ENCODE assay signal across 8 cellular contexts in genomic region chr10:688621-689426, GRCh38. TPM values are rescaled to one million over a fixed set of nuclear protein-coding genes. Genes with fewer than 3 reads are reported as not detected.
A peak's percentile ranks its signal among the peaks of the same experiment; 100 is the strongest.
DNase-seq lines count a peak whose midpoint lies in the region; ATAC-seq and TF ChIP-seq lines count a peak whose summit lies in the region.

No MANE protein-coding gene starts in this region.

- H3K27ac ChIP-seq in HUES6 (ENCODE audit: low read depth, low read length) = no peak overlapping the region
- peak overlapping the region; percentile 85 to 93 (median 90) for H3K27ac ChIP-seq in transverse colon

- no peak for TF ChIP-seq EP300 in transverse colon (IDR thresholded peaks at IDR 0.05; ENCODE audit: low read depth)

- DNase-seq in ACHN = peak; percentile 30
- peak; percentile 30 for DNase-seq in dedifferentiated amniotic fluid mesenchymal stem cell (ENCODE audit: extremely low spot score)
- DNase-seq in lower leg skin (ENCODE audit: low spot score in 2 of 2) = peak in 1 of 2 donors; percentile 86
- peak; percentile 36 for DNase-seq in transverse colon
- no peak for DNase-seq in activated CD4-positive, alpha-beta T cell treated with anti-CD3 and anti-CD28 coated beads for 48 hours
- no peak for DNase-seq in T1000 (lab: John Stamatoyannopoulos, UW)

- H3K4me3 ChIP-seq in HUES6 (ENCODE audit: low read depth, low read length) = peak overlapping the region; percentile 74
- H3K4me3 ChIP-seq in lower leg skin (ENCODE audit: low read depth, poor library complexity, severe bottlenecking) = peak overlapping the region; percentile 63
- peak overlapping the region; percentile 67 to 92 (median 83) for H3K4me3 ChIP-seq in transverse colon

- ATAC-seq in GM18505 (IDR thresholded peaks at IDR 0.05; ENCODE audit: unreplicated experiment) = no peak

- H3K9me3 ChIP-seq in HUES6 (ENCODE audit: control insufficient read depth, insufficient read depth, low read depth, low read length) = no peaks in the 10 kb centered on the region
- no peaks in the 10 kb centered on the region for H3K9me3 ChIP-seq in transverse colon

- in situ Hi-C loops in ACHN (cut with HindIII; ENCODE audit: low pct_ligation_motif_present, low pct_unique_long_range_greater_than_20kb, low sequenced_read_pairs) = no loop called here
- in situ Hi-C loops in transverse colon (cut with MboI; ENCODE audit: low pct_ligation_motif_present in 1 of 4, low pct_unique_long_range_greater_than_20kb in 1 of 4, low sequenced_read_pairs in 3 of 4) = loop anchor here in 1 of 4 donors (25.0 kb wide), 1 partner anchor 177 kb away; no protein-coding TSS in a partner anchor

- intact Hi-C loops in lower leg skin (cut with DNase I; ENCODE audit: low total_unique reads) (no loop called here), transverse colon (cut with DNase I; ENCODE audit: low total_unique reads) (loop anchor here (5.0 kb wide), 2 partner anchors 177 to 197 kb away; no protein-coding TSS in a partner anchor)

- TF ChIP-seq CTCF in lower leg skin (IDR thresholded peaks at IDR 0.05) (no peak), transverse colon (IDR thresholded peaks at IDR 0.05) (no peak)

- WGBS in lower leg skin, 2 donors = 0 to 1% methylated on average over 14 to 34 of the region's 85 CpGs
- WGBS in transverse colon (ENCODE audit: low coverage in 1 of 2), 2 donors = 4% methylated on average over 54 of the region's 85 CpGs; no CpG with 5 or more reads in 1 of the 2 donors

- TF ChIP-seq POLR2A in lower leg skin (IDR thresholded peaks at IDR 0.05) (no peak), transverse colon (IDR thresholded peaks at IDR 0.05) (no peak), GM18505 (IDR thresholded peaks at IDR 0.05; ENCODE audit: borderline replicate concordance, extremely low read depth, insufficient read depth, insufficient read length) (no peak)

- H3K36me3 ChIP-seq in HUES6 (ENCODE audit: control insufficient read depth, insufficient read depth, low read length) (no peaks in the 10 kb centered on the region), transverse colon (no peaks in the 10 kb centered on the region)

- H3K27me3 ChIP-seq in HUES6 (ENCODE audit: control insufficient read depth, insufficient read depth, low read length) = peaks cover 25% of the 10 kb centered on the region
- no peaks in the 10 kb centered on the region for H3K27me3 ChIP-seq in transverse colon

- peak overlapping the region; percentile 47 for H3K9ac ChIP-seq in HUES6 (ENCODE audit: low read length)

- H3K4me1 ChIP-seq in HUES6 (ENCODE audit: control insufficient read depth, insufficient read depth, low read length) = peaks cover 5% of the 10 kb centered on the region; the same call in 1 of the 2 replicates
- H3K4me1 ChIP-seq in transverse colon = peaks cover 5 to 31% (median 16%) of the 10 kb centered on the region in 4 donors

RNA-seq across cellular contexts. Expression of gene DIP2C, which starts 0.6 kb away (rescaled TPM):
- total RNA-seq in lower leg skin = 10 to 100 TPM in 3 of 4 donors, 1 to 10 TPM in 1; 6.2 to 14.7 (median 10.6) TPM
- total RNA-seq in transverse colon = 10 to 100 TPM; 13.4 to 32.0 (median 18.4) TPM

Comparison
In these comparisons a context has a peak if more than half of its experiments do, and no peak if none do; other contexts are left out.
1. DNase-seq: peak in ACHN (single experiment), dedifferentiated amniotic fluid mesenchymal stem cell (single experiment) and transverse colon (single experiment); none in activated CD4-positive, alpha-beta T cell treated with anti-CD3 and anti-CD28 coated beads for 48 hours (single experiment) and T1000 (single experiment).
2. Peak in every context shown above with its lines, with median percentiles within 50 percentile points of each other: H3K4me3 ChIP-seq.